In the genomic region with DNA sequence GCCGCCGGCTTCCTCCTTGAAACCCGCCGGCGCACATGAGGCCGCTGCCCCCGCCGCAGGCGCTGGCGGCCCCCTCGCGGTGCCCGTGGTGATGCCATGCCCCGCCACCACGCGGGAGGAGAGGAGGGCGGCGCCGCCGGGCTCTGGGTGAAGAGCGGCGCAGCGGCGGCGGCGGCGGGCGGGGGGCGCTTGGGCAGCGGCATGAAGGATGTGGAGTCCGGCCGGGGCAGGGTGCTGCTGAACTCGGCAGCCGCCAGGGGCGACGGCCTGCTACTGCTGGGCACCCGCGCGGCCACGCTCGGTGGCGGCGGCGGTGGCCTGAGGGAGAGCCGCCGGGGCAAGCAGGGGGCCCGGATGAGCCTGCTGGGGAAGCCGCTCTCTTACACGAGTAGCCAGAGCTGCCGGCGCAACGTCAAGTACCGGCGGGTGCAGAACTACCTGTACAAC, we compare ENCODE assay signal across 1 cellular context.
TF ChIP-seq lines count a peak whose summit lies in the region.

No MANE protein-coding gene starts in this region.

TF ChIP-seq in HepG2, 621 proteins besides CTCF, POLR2A, EP300 and RAD21 (continued from another document):
- TF ChIP-seq CEBPZ (IDR thresholded peaks at IDR 0.05; ENCODE audit: low read length) (no peak), ZNF326 (CRISPR knock-in tag; IDR thresholded peaks at IDR 0.05; ENCODE audit: borderline replicate concordance) (no peak), ZIK1 (CRISPR knock-in tag; IDR thresholded peaks at IDR 0.05; ENCODE audit: borderline replicate concordance, low read depth) (no peak), FOSL1 (CRISPR knock-in tag; IDR thresholded peaks at IDR 0.05; ENCODE audit: borderline replicate concordance) (no peak)
- TF ChIP-seq, protein P1, sequence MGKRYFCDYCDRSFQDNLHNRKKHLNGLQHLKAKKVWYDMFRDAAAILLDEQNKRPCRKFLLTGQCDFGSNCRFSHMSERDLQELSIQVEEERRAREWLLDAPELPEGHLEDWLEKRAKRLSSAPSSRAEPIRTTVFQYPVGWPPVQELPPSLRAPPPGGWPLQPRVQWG (CRISPR knock-in tag; IDR thresholded peaks at IDR 0.05; ENCODE audit: borderline replicate concordance, low read depth) = no peak
